In the genomic region with DNA sequence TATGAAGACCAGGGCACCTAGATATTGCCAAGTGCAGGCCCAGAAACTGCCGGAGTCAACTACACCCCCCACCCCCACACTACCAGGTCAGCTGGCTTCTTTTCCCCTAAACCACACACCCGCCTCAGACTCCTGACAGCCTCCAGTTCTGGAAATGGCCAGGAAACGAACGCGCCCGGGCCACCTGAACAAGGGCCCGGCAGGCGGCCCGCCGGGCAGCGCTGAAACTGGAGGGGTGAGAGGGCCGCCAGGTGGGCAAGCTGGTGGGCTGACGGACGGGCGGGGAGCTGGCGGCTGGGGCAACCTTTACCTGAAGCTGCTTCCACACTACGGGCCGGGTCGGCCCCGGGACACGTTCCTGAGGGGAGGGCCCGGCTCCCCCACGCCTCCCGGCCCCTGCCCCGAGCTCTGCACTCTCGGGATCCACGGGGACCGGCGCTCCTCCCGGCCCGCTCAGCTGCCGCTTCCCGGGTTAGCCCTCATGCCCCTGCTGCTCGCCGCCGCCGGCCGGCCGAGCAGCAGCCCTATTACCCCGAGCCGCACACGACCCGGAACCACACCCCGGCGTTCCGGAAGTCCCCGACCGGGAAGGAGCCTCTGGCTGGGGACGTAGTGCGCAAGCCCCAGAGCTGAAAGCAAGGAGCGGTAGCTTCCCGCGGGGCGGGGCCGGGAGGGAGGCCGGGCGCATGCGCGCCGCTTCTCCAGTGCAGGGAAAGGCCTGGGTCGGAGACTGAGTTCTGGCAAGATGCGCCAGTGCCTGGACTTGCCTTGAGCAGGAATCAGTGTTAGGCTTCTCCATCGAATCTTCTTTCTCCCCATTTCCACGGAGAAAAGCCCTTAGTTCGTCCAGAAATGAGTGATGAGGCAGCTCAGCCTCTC, we compare ENCODE assay signal across 8 cellular contexts. TPM values are rescaled to one million over a fixed set of nuclear protein-coding genes. Genes with fewer than 3 reads are reported as not detected.
DNase-seq lines count a peak whose midpoint lies in the region; ATAC-seq and TF ChIP-seq lines count a peak whose summit lies in the region.

A gene (minus strand): TSS at position 548 of the 879 bp plus-strand sequence. CDS start 34,634 bp downstream, outside the sequence.

- ATAC-seq in GM18519 (IDR thresholded peaks at IDR 0.05; ENCODE audit: low FRiP score, unreplicated experiment) (peak; percentile 80), HG03045 (IDR thresholded peaks at IDR 0.05; ENCODE audit: unreplicated experiment) (peak; percentile 92), aorta (ENCODE audit: low FRiP score) (peak; percentile 99)

- H3K4me3 ChIP-seq in hepatocyte = peak within 1 kb of the TSS; percentile 94
- peak within 1 kb of the TSS; percentile 91 to 93 for H3K4me3 ChIP-seq in aorta (ENCODE audit: low read length in 2 of 2)

- DNase-seq in NCI-H2081 treated with DMSO at 0.1 percent for 48 hours (lab: John Stamatoyannopoulos, UW) (peak; percentile 64), T1000 (lab: John Stamatoyannopoulos, UW) (peak; percentile 90), astrocyte of the hippocampus (ENCODE audit: low read depth, low spot score) (peak; percentile 99), hepatocyte (ENCODE audit: low spot score) (peak; percentile 98), renal cortical epithelial cell (ENCODE audit: low read depth) (peak; percentile 90), aorta (peak; percentile 99)

- no peaks in the 10 kb centered on the region for H3K36me3 ChIP-seq in hepatocyte (replicated peaks; ENCODE audit: insufficient read depth, low read depth)
- no peaks in the 10 kb centered on the region for H3K36me3 ChIP-seq in aorta (ENCODE audit: control insufficient read depth in 1 of 2, insufficient read depth in 2 of 2, low read length in 1 of 2)

- H3K27me3 ChIP-seq in hepatocyte (no peaks in the 10 kb centered on the region), aorta (ENCODE audit: control insufficient read depth in 1 of 2, insufficient read depth in 2 of 2, low read length in 1 of 2) (peaks cover 0 to 1% of the 10 kb centered on the region in 2 donors)

- H3K9me2 ChIP-seq in hepatocyte (replicated peaks; ENCODE audit: insufficient read depth) = no peaks in the 10 kb centered on the region

- H3K4me2 ChIP-seq in hepatocyte = peak within 1 kb of the TSS; percentile 94

- H3K79me2 ChIP-seq in hepatocyte = peaks cover 50% of the 10 kb centered on the region

- intact Hi-C loops in aorta (cut with DNase I) = loop anchor here (5.0 kb wide), 1 partner anchor 40 kb away; a partner anchor contains a TSS

- peak within 1 kb of the TSS; percentile 89 for H2AFZ ChIP-seq in hepatocyte

- H3K9me3 ChIP-seq in hepatocyte (ENCODE audit: low read depth) (no peaks in the 10 kb centered on the region), aorta (ENCODE audit: control insufficient read depth, low read length) (no peaks in the 10 kb centered on the region)

- H3K27ac ChIP-seq in hepatocyte (peak within 1 kb of the TSS; percentile 70), aorta (ENCODE audit: low read depth in 1 of 2, low read length in 2 of 2) (peak within 1 kb of the TSS; percentile 59 to 65)

- TF ChIP-seq CTCF in hepatocyte (IDR thresholded peaks at IDR 0.05; ENCODE audit: poor library complexity) = no peak

- 1% methylated on average over 54 of the region's 65 CpGs for WGBS in hepatocyte (ENCODE audit: low lambda C conversion rate, missing lambda C conversion rate)
- WGBS in aorta, 2 donors = 1% methylated on average over 65 of the region's 65 CpGs

- peaks cover 3% of the 10 kb centered on the region for H4K20me1 ChIP-seq in hepatocyte (ENCODE audit: insufficient read depth, poor library complexity, severe bottlenecking)

- H3K4me1 ChIP-seq in hepatocyte (ENCODE audit: insufficient read depth) = peaks cover 11% of the 10 kb centered on the region
- peaks cover 6 to 9% of the 10 kb centered on the region in 2 donors for H3K4me1 ChIP-seq in aorta (ENCODE audit: control insufficient read depth in 1 of 2, insufficient read depth in 2 of 2, low read length in 2 of 2)

RNA-seq across cellular contexts. Expression of the gene that starts here (rescaled TPM):
- total RNA-seq in hepatocyte (74.5 and 80.4 TPM in 2 replicates), renal cortical epithelial cell (76.4 and 84.3 TPM in 2 replicates), aorta (10 to 100 TPM; 55.6 to 58.4 TPM)
- polyA plus RNA-seq in hepatocyte (79.4 and 81.1 TPM in 2 replicates), aorta (10 to 100 TPM; 32.2 to 56.5 TPM)

Comparison
In these comparisons a context has a peak if more than half of its experiments do, and no peak if none do; other contexts are left out.
1. Peak in every context shown above with its lines: DNase-seq, ATAC-seq, H3K4me3 ChIP-seq and H3K27ac ChIP-seq.